ENCODE assay signal across 23 cellular contexts in the genomic region with DNA sequence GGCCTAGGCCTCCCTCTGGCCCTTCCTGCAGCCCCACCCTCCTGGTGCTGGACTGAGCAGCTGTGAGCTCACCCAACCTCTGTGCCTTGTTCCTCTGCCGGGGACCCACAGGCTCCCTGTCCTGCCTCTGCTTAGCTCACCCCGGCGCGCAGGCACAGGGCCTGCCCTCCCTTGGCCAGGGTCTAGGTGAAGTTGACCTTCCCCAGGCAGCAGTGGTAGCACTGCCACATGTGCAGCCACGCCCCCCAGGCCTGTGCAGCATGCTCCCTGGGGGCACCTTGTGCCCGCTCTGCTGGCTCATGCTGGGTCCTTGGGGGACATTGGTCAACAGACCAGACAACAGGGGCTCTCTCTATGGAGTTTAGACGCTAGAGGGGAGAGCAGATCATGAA. TPM values are rescaled to one million over a fixed set of nuclear protein-coding genes. Genes with fewer than 3 reads are reported as not detected.
DNase-seq lines count a peak whose midpoint lies in the region; ATAC-seq lines count a peak whose summit lies in the region.
"Had no signal": no experiment of that assay in that cellular context is flagged by ENCODE, and none has a peak within 500 bp of the region (broad histone marks: within the 10 kb centered on the region; RNA-seq: fewer than 3 reads in every experiment).

No MANE protein-coding gene starts in this region.

- no peak overlapping the region for H4K8ac ChIP-seq in mesenchymal stem cell (ENCODE audit: low read length)

- H3K4me1 Mint-ChIP-seq in CD4-positive, alpha-beta memory T cell, result peaks cover 2 to 12% (median 9%) of the 10 kb centered on the region in 4 donors
- H3K4me1 Mint-ChIP-seq in T-helper 17 cell (peaks cover 9% of the 10 kb centered on the region), naive B cell (no peaks in the 10 kb centered on the region)
- H3K4me1 Mint-ChIP-seq: GM23338 had no signal

- ATAC-seq in T-helper 17 cell, result no peak
- ATAC-seq in naive B cell (ENCODE audit: low read depth in 2 of 2), result no peak
- ATAC-seq in GM21619 (IDR thresholded peaks at IDR 0.05; ENCODE audit: unreplicated experiment), result no peak
- ATAC-seq: GM23338, K562 had no signal

- no peaks in the 10 kb centered on the region for H3K27me3 Mint-ChIP-seq in CD4-positive, alpha-beta memory T cell
- H3K27me3 Mint-ChIP-seq in T-helper 17 cell, result no peaks in the 10 kb centered on the region
- no peaks in the 10 kb centered on the region for H3K27me3 Mint-ChIP-seq in naive B cell
- H3K27me3 Mint-ChIP-seq: CD8-positive, alpha-beta memory T cell had no signal

- H3K23ac ChIP-seq in mesenchymal stem cell (ENCODE audit: low read length in 2 of 2), result no peak overlapping the region

- H4K20me1 ChIP-seq in BLaER1, result peaks cover 6% of the 10 kb centered on the region; the same call in 1 of the 2 replicates

- POLR2A ChIA-PET in CD4-positive, alpha-beta memory T cell (lab: Charles Lee; ENCODE audit: partially characterized antibody), result interaction anchor here (0.8 kb wide), 1 partner anchor 9 kb away, joined by 3 read pairs; no protein-coding TSS in a partner anchor

- H2BK12ac ChIP-seq in mesenchymal stem cell (ENCODE audit: low read length in 2 of 2), result no peak overlapping the region

- peaks cover 0 to 2% (median 0%) of the 10 kb centered on the region in 8 donors for H3K9me3 Mint-ChIP-seq in CD4-positive, alpha-beta memory T cell
- H3K9me3 Mint-ChIP-seq in naive B cell, result no peaks in the 10 kb centered on the region
- H3K9me3 Mint-ChIP-seq: CD8-positive, alpha-beta memory T cell; GM23338 had no signal

- no peak overlapping the region for H2BK15ac ChIP-seq in mesenchymal stem cell (ENCODE audit: low read depth, poor library complexity, severe bottlenecking)

- H2BK5ac ChIP-seq in mesenchymal stem cell (ENCODE audit: low read depth, low read length, poor library complexity, severe bottlenecking), result no peak overlapping the region

- H3K9ac ChIP-seq in BLaER1, result peak overlapping the region; percentile 29; the same call in 1 of the 2 replicates
- no peak overlapping the region for H3K9ac ChIP-seq in mesenchymal stem cell (ENCODE audit: low read length)

- H3K4me1 ChIP-seq in BLaER1 (peaks cover 10% of the 10 kb centered on the region), mesenchymal stem cell (ENCODE audit: control insufficient read depth, insufficient read depth, low read depth, low read length) (peaks cover 13% of the 10 kb centered on the region)
- no peaks in the 10 kb centered on the region for H3K4me1 ChIP-seq in CD4-positive, alpha-beta memory T cell (ENCODE audit: insufficient read depth, low read length)

- 98% methylated on average over 7 of the region's 7 CpGs for WGBS in mesenchymal stem cell

- H2BK120ac ChIP-seq in mesenchymal stem cell (ENCODE audit: low read depth, low read length), result no peak overlapping the region

- H3K4me3 ChIP-seq in BLaER1 (no peak overlapping the region), mesenchymal stem cell (ENCODE audit: insufficient read depth in 1 of 2, low read depth in 1 of 2, low read length in 2 of 2) (no peak overlapping the region)
- no peak overlapping the region for H3K4me3 ChIP-seq in CD4-positive, alpha-beta memory T cell (ENCODE audit: low read length in 2 of 2)
- H3K4me3 ChIP-seq: GM23338, K562 had no signal

- peak overlapping the region in 6 of 7 donors; percentile 29 to 84 (median 76) for H3K27ac Mint-ChIP-seq in CD4-positive, alpha-beta memory T cell
- peak overlapping the region; percentile 98 for H3K27ac Mint-ChIP-seq in T-helper 17 cell
- peak overlapping the region in 4 of 6 donors; percentile 40 to 95 (median 78) for H3K27ac Mint-ChIP-seq in naive B cell
- H3K27ac Mint-ChIP-seq: GM23338 had no signal

- H3K27ac ChIP-seq in BLaER1 (peak overlapping the region; percentile 26; the same call in 1 of the 2 replicates), mesenchymal stem cell (ENCODE audit: low read length, poor library complexity, severe bottlenecking) (no peak overlapping the region)
- no peak overlapping the region for H3K27ac ChIP-seq in CD4-positive, alpha-beta memory T cell (ENCODE audit: low read depth, low read length)

- H3K4ac ChIP-seq in mesenchymal stem cell (ENCODE audit: low read depth in 1 of 2, low read length in 2 of 2), result no peak overlapping the region

- H3K4me2 ChIP-seq in BLaER1 (peak overlapping the region; percentile 34; the same call in 1 of the 2 replicates), mesenchymal stem cell (ENCODE audit: low read length, poor library complexity, severe bottlenecking) (no peak overlapping the region)
- H3K4me2 ChIP-seq: GM23338 had no signal

- CTCF ChIA-PET in CD4-positive, alpha-beta memory T cell (lab: Charles Lee; ENCODE audit: partially characterized antibody), result no interaction called here

- intact Hi-C loops in CD4-positive, alpha-beta memory T cell (cut with micrococcal nuclease), result no loop called here

- no peak overlapping the region for H3K4me3 Mint-ChIP-seq in CD4-positive, alpha-beta memory T cell
- H3K4me3 Mint-ChIP-seq in T-helper 17 cell, result no peak overlapping the region
- no peak overlapping the region for H3K4me3 Mint-ChIP-seq in naive B cell
- H3K4me3 Mint-ChIP-seq: CD8-positive, alpha-beta memory T cell; GM23338 had no signal

- H3K14ac ChIP-seq in mesenchymal stem cell (ENCODE audit: low read length in 2 of 2), result no peak overlapping the region

- H3K79me1 ChIP-seq in mesenchymal stem cell (replicated peaks; ENCODE audit: low read length, poor library complexity, severe bottlenecking), result peaks cover 3% of the 10 kb centered on the region

- peaks cover 90% of the 10 kb centered on the region for H3K36me3 ChIP-seq in BLaER1
- no peaks in the 10 kb centered on the region for H3K36me3 ChIP-seq in CD4-positive, alpha-beta memory T cell (ENCODE audit: insufficient read depth, low read length)
- H3K36me3 ChIP-seq in mesenchymal stem cell (ENCODE audit: control insufficient read depth in 1 of 2, insufficient read depth in 2 of 2, low read depth in 1 of 2, low read length in 2 of 2), result peaks cover 28 to 36% of the 10 kb centered on the region in 2 experiments

- no peaks in the 10 kb centered on the region for H3K36me3 Mint-ChIP-seq in CD4-positive, alpha-beta memory T cell
- H3K36me3 Mint-ChIP-seq in T-helper 17 cell (ENCODE audit: low read depth) (peaks cover 2% of the 10 kb centered on the region), naive B cell (peaks cover 0 to 4% of the 10 kb centered on the region in 2 donors)

- no peaks in the 10 kb centered on the region for H3K9me3 ChIP-seq in BLaER1
- H3K9me3 ChIP-seq in CD4-positive, alpha-beta memory T cell (ENCODE audit: control insufficient read depth in 1 of 2, low read length in 2 of 2), result no peaks in the 10 kb centered on the region
- no peaks in the 10 kb centered on the region for H3K9me3 ChIP-seq in T-helper 17 cell (ENCODE audit: control insufficient read depth, low read length, poor library complexity, severe bottlenecking)
- no peaks in the 10 kb centered on the region for H3K9me3 ChIP-seq in mesenchymal stem cell (ENCODE audit: control insufficient read depth, low read length)

- H3K27me3 ChIP-seq in BLaER1 (no peaks in the 10 kb centered on the region), mesenchymal stem cell (ENCODE audit: control insufficient read depth in 1 of 2, insufficient read depth in 1 of 2, low read length in 2 of 2) (no peaks in the 10 kb centered on the region)
- no peaks in the 10 kb centered on the region for H3K27me3 ChIP-seq in CD4-positive, alpha-beta memory T cell (ENCODE audit: insufficient read depth, low read length)

- no peak overlapping the region for H4K91ac ChIP-seq in mesenchymal stem cell (ENCODE audit: low read length)

- in situ Hi-C loops in KBM-7 (cut with MboI; ENCODE audit: low pct_unique_long_range_greater_than_20kb, low sequenced_read_pairs), result no loop called here

- no peak for DNase-seq in CD4-positive, alpha-beta memory T cell
- DNase-seq in T-helper 17 cell (no peak), naive B cell (no peak), mesenchymal stem cell (no peak), KBM-7 (no peak)
- no peak for DNase-seq in central memory CD4-positive, alpha-beta T cell
- DNase-seq: ACHN; C1 segment of cervical spinal cord; Calu3; CD8-positive, alpha-beta memory T cell; DMS153; NCI-H1105 treated with DMSO at 0.1 percent for 48 hours; NCI-H1694; NCI-H2081; NCI-H2171; NCI-H345; NCI-H524; NCI-H774; SHP77 had no signal

- H3K18ac ChIP-seq in mesenchymal stem cell (ENCODE audit: low read depth in 1 of 2, low read length in 2 of 2), result no peak overlapping the region

- H2AFZ ChIP-seq in mesenchymal stem cell (ENCODE audit: low read depth, low read length), result no peak overlapping the region
- H2AFZ ChIP-seq: GM23338 had no signal

- H2AK5ac ChIP-seq in mesenchymal stem cell (ENCODE audit: low read length, severe bottlenecking), result no peak overlapping the region

RNA-seq across cellular contexts. Expression of gene TRIP13, which starts 18.1 kb away (rescaled TPM):
- total RNA-seq in CD4-positive, alpha-beta memory T cell, result 1 to 10 TPM in 1 of 2 experiments, under 1 TPM in 1; 0.69 to 1.0 TPM
- under 1 TPM in 1 of 2 donors, not detected in 1; 0.39 TPM for polyA plus RNA-seq in CD4-positive, alpha-beta memory T cell
- total RNA-seq in T-helper 17 cell, result 1 to 10 TPM; 1.0 to 2.6 TPM
- 1 to 10 TPM in 5 of 6 donors, not detected in 1; 1.2 to 3.1 (median 1.8) TPM for polyA plus RNA-seq in naive B cell (ENCODE audit: low read depth in 6 of 6)
- polyA plus RNA-seq in mesenchymal stem cell (2013, experiment 1 of 2), result 5.7 TPM
- 5.7 TPM for polyA plus RNA-seq in mesenchymal stem cell (2013, experiment 2 of 2)

RNA-seq across cellular contexts. Expression of gene BRD9, which starts 18.2 kb away (rescaled TPM):
- 10 to 100 TPM; 81.5 to 86.8 TPM for total RNA-seq in CD4-positive, alpha-beta memory T cell
- 10 to 100 TPM in 1 of 2 donors, 1 to 10 TPM in 1; 8.0 to 21.2 TPM for polyA plus RNA-seq in CD4-positive, alpha-beta memory T cell
- 100 to 1,000 TPM; 179 to 200 TPM for total RNA-seq in T-helper 17 cell
- polyA plus RNA-seq in naive B cell (ENCODE audit: low read depth in 6 of 6), result 10 to 100 TPM in 4 of 6 donors, 1 to 10 TPM in 2; 5.6 to 16.2 (median 12.5) TPM
- 26.0 TPM for polyA plus RNA-seq in mesenchymal stem cell (2013, experiment 1 of 2)
- polyA plus RNA-seq in mesenchymal stem cell (2013, experiment 2 of 2), result 25.5 TPM

RNA-seq across cellular contexts. Expression of gene ZDHHC11, which starts 60.0 kb away (rescaled TPM):
- 10 to 100 TPM; 15.1 to 15.3 TPM for total RNA-seq in CD4-positive, alpha-beta memory T cell
- under 1 TPM in 1 of 2 donors, not detected in 1; 0.28 TPM for polyA plus RNA-seq in CD4-positive, alpha-beta memory T cell
- 10 to 100 TPM; 27.7 to 37.1 TPM for total RNA-seq in T-helper 17 cell
- polyA plus RNA-seq in naive B cell (ENCODE audit: low read depth in 6 of 6), result not detected
- polyA plus RNA-seq in mesenchymal stem cell (2013, experiment 1 of 2), result 0.72 TPM
- 0.79 TPM for polyA plus RNA-seq in mesenchymal stem cell (2013, experiment 2 of 2)
- polyA plus RNA-seq: CD8-positive, alpha-beta memory T cell had no signal
